In genomic region chr11:63666874-63667273, GRCh38 we compare ENCODE assay signal across 17 cellular contexts. TPM values are rescaled to one million over a fixed set of nuclear protein-coding genes. Genes with fewer than 3 reads are reported as not detected.
DNase-seq lines count a peak whose midpoint lies in the region; TF ChIP-seq lines count a peak whose summit lies in the region.
"Had no signal": no experiment of that assay in that cellular context is flagged by ENCODE, and none has a peak within 500 bp of the region (broad histone marks: within the 10 kb centered on the region; RNA-seq: fewer than 3 reads in every experiment).

No MANE protein-coding gene starts in this region.

- H3K27me3 ChIP-seq in brain microvascular endothelial cell (replicated peaks) (no peaks in the 10 kb centered on the region), subcutaneous abdominal adipose tissue (ENCODE audit: control insufficient read depth in 5 of 5, insufficient read depth in 4 of 5, low read length in 5 of 5) (no peaks in the 10 kb centered on the region)
- H3K27me3 ChIP-seq: thyroid gland had no signal

- peak overlapping the region; percentile 90 for H3K27ac Mint-ChIP-seq in HFFc6
- no peak overlapping the region for H3K27ac Mint-ChIP-seq in activated CD4-positive, alpha-beta T cell treated with anti-CD3 and anti-CD28 coated beads, Interleukin-2, amount 10 ng/mL, durations not matched to agents 7 days and 5 days
- H3K27ac Mint-ChIP-seq: activated B cell treated with CpG ODN at 0.5 μM for 24 hours; CD4-positive, CD25-positive, alpha-beta regulatory T cell had no signal

- H3K36me3 ChIP-seq in brain microvascular endothelial cell (replicated peaks) (no peaks in the 10 kb centered on the region), subcutaneous abdominal adipose tissue (ENCODE audit: control insufficient read depth in 5 of 5, insufficient read depth in 5 of 5, low read length in 5 of 5) (peaks cover 0 to 3% (median 0%) of the 10 kb centered on the region in 5 donors)
- H3K36me3 ChIP-seq: thyroid gland had no signal

- H3K4me1 ChIP-seq in subcutaneous abdominal adipose tissue (ENCODE audit: control insufficient read depth in 5 of 5, insufficient read depth in 5 of 5, low read length in 5 of 5): peaks cover 5 to 77% (median 71%) of the 10 kb centered on the region in 5 donors

- peak overlapping the region; percentile 66 for H3K27ac ChIP-seq in brain microvascular endothelial cell
- H3K27ac ChIP-seq in subcutaneous abdominal adipose tissue (ENCODE audit: low read depth, low read length): peak overlapping the region; percentile 98
- H3K27ac ChIP-seq: thyroid gland had no signal

- no peaks in the 10 kb centered on the region for H3K9me3 Mint-ChIP-seq in HFFc6
- H3K9me3 Mint-ChIP-seq in activated CD4-positive, alpha-beta T cell treated with anti-CD3 and anti-CD28 coated beads, Interleukin-2, amount 10 ng/mL, durations not matched to agents 7 days and 5 days: no peaks in the 10 kb centered on the region
- H3K9me3 Mint-ChIP-seq: activated B cell treated with CpG ODN at 0.5 μM for 24 hours; CD4-positive, CD25-positive, alpha-beta regulatory T cell; neural crest cell had no signal

- H3K4me3 ChIP-seq in brain microvascular endothelial cell (ENCODE audit: low read depth, low read length) (no peak overlapping the region), subcutaneous abdominal adipose tissue (ENCODE audit: low read depth in 1 of 5, low read length in 5 of 5) (no peak overlapping the region)
- H3K4me3 ChIP-seq: thyroid gland had no signal

- POLR2A ChIA-PET in activated CD4-positive, alpha-beta T cell treated with anti-CD3 and anti-CD28 coated beads, Interleukin-2, amount 10 ng/mL, durations not matched to agents 7 days and 5 days (lab: Charles Lee): no interaction called here

- peak overlapping the region; percentile 76; the same call in 1 of the 2 replicates for H3K4me3 Mint-ChIP-seq in HFFc6
- no peak overlapping the region for H3K4me3 Mint-ChIP-seq in activated CD4-positive, alpha-beta T cell treated with anti-CD3 and anti-CD28 coated beads, Interleukin-2, amount 10 ng/mL, durations not matched to agents 7 days and 5 days
- H3K4me3 Mint-ChIP-seq: activated B cell treated with CpG ODN at 0.5 μM for 24 hours, neural crest cell had no signal

- H3K9ac ChIP-seq in subcutaneous abdominal adipose tissue (ENCODE audit: low read length in 5 of 5): no peak overlapping the region

- no peaks in the 10 kb centered on the region; the same call in 1 of the 2 replicates for H3K27me3 Mint-ChIP-seq in HFFc6 (ENCODE audit: insufficient read depth)
- no peaks in the 10 kb centered on the region for H3K27me3 Mint-ChIP-seq in activated CD4-positive, alpha-beta T cell treated with anti-CD3 and anti-CD28 coated beads, Interleukin-2, amount 10 ng/mL, durations not matched to agents 7 days and 5 days
- H3K27me3 Mint-ChIP-seq: activated B cell treated with CpG ODN at 0.5 μM for 24 hours; CD4-positive, CD25-positive, alpha-beta regulatory T cell had no signal

- peaks cover 28% of the 10 kb centered on the region for H3K36me3 Mint-ChIP-seq in HFFc6 (ENCODE audit: low read depth)
- peaks cover 16% of the 10 kb centered on the region for H3K36me3 Mint-ChIP-seq in activated CD4-positive, alpha-beta T cell treated with anti-CD3 and anti-CD28 coated beads, Interleukin-2, amount 10 ng/mL, durations not matched to agents 7 days and 5 days (ENCODE audit: low read depth)

- no peaks in the 10 kb centered on the region for H3K9me3 ChIP-seq in subcutaneous abdominal adipose tissue (ENCODE audit: control insufficient read depth in 5 of 5, low read length in 5 of 5)
- H3K9me3 ChIP-seq: thyroid gland had no signal

- DNase-seq in HFFc6 (peak; percentile 66), brain microvascular endothelial cell (peak; percentile 37), fibroblast of the conjunctiva (ENCODE audit: low read depth) (peak; percentile 75), NCI-H510A treated with DMSO at 0.1 percent for 48 hours (lab: John Stamatoyannopoulos, UW) (no peak), NCI-H2081 (lab: John Stamatoyannopoulos, UW) (no peak)
- no peak for DNase-seq in activated CD4-positive, alpha-beta T cell treated with anti-CD3 and anti-CD28 coated beads, Interleukin-2, amount 10 ng/mL, durations not matched to agents 7 days and 5 days
- DNase-seq in activated naive CD4-positive, alpha-beta T cell treated with Interleukin-2 at 50 U/mL for 16 hours: no peak
- DNase-seq: activated B cell treated with CpG ODN at 0.5 μM for 24 hours; activated effector memory CD4-positive, alpha-beta T cell treated with anti-CD3 and anti-CD28 coated beads, Interleukin-2, amount 50 U/mL, for 16 hours; CD4-positive, CD25-positive, alpha-beta regulatory T cell; NCI-H1694 treated with DMSO at 0.1 percent for 48 hours; NCI-H524 treated with DMSO at 0.1 percent for 48 hours; OCI-M1; stimulated activated CD4-positive, alpha-beta T cell treated with anti-CD3 and anti-CD28 coated beads, Interleukin-4, amount 100 ng/mL, for 1 hour had no signal

- in situ Hi-C loops in brain microvascular endothelial cell (cut with HindIII; ENCODE audit: low pct_ligation_motif_present, low sequenced_read_pairs): no loop called here

- peaks cover 72% of the 10 kb centered on the region for H3K4me1 Mint-ChIP-seq in HFFc6 (ENCODE audit: low read depth)
- peaks cover 46% of the 10 kb centered on the region for H3K4me1 Mint-ChIP-seq in activated CD4-positive, alpha-beta T cell treated with anti-CD3 and anti-CD28 coated beads, Interleukin-2, amount 10 ng/mL, durations not matched to agents 7 days and 5 days

- no peak for TF ChIP-seq CTCF in HFFc6 (IDR thresholded peaks at IDR 0.05)
- TF ChIP-seq CTCF in brain microvascular endothelial cell (IDR thresholded peaks at IDR 0.05; ENCODE audit: low read depth, low read length, missing control alignments): no peak

- CTCF ChIA-PET in activated CD4-positive, alpha-beta T cell treated with anti-CD3 and anti-CD28 coated beads, Interleukin-2, amount 10 ng/mL, durations not matched to agents 7 days and 5 days (lab: Charles Lee): interaction anchor here (0.6 kb wide), 1 partner anchor 264 kb away, joined by 6 read pairs; no protein-coding TSS in a partner anchor

RNA-seq across cellular contexts. Expression of gene ATL3, which starts 4.3 kb away (rescaled TPM):
- total RNA-seq in HFFc6 (2021; fragmentation: NEBNext Ultra II Directional; extraction: Animal tissue kit (Norgen Biotek cat#: 25700)): 100 to 1,000 TPM in 5 of 6 experiments, 10 to 100 TPM in 1; 96.9 to 116 (median 109) TPM
- 10 to 100 TPM; 35.8 to 37.3 TPM for total RNA-seq in activated CD4-positive, alpha-beta T cell treated with anti-CD3 and anti-CD28 coated beads, Interleukin-2, amount 10 ng/mL, durations not matched to agents 7 days and 5 days

RNA-seq across cellular contexts. Expression of gene RTN3, which starts 14.4 kb away (rescaled TPM):
- 100 to 1,000 TPM; 114 to 144 (median 133) TPM for total RNA-seq in HFFc6 (2021; fragmentation: NEBNext Ultra II Directional; extraction: Animal tissue kit (Norgen Biotek cat#: 25700))
- total RNA-seq in activated CD4-positive, alpha-beta T cell treated with anti-CD3 and anti-CD28 coated beads, Interleukin-2, amount 10 ng/mL, durations not matched to agents 7 days and 5 days: 10 to 100 TPM; 65.9 to 72.7 TPM

RNA-seq across cellular contexts. Expression of gene PLAAT3, which starts 52.6 kb away (rescaled TPM):
- 10 to 100 TPM in 1 of 6 experiments, 1 to 10 TPM in 5; 8.0 to 11.2 (median 8.6) TPM for total RNA-seq in HFFc6 (2021; fragmentation: NEBNext Ultra II Directional; extraction: Animal tissue kit (Norgen Biotek cat#: 25700))
- total RNA-seq in activated CD4-positive, alpha-beta T cell treated with anti-CD3 and anti-CD28 coated beads, Interleukin-2, amount 10 ng/mL, durations not matched to agents 7 days and 5 days: 1 to 10 TPM; 1.3 to 1.9 TPM

Comparison
In these comparisons a context has a peak if more than half of its experiments do, and no peak if none do; other contexts are left out.
1. DNase-seq: peak in HFFc6 (single experiment), brain microvascular endothelial cell (single experiment) and fibroblast of the conjunctiva (single experiment); none in NCI-H510A treated with DMSO at 0.1 percent for 48 hours (single experiment), activated CD4-positive, alpha-beta T cell treated with anti-CD3 and anti-CD28 coated beads, Interleukin-2, amount 10 ng/mL, durations not matched to agents 7 days and 5 days (single experiment), activated naive CD4-positive, alpha-beta T cell treated with Interleukin-2 at 50 U/mL for 16 hours (single experiment) and NCI-H2081 (0 of 2).